In the genomic region with DNA sequence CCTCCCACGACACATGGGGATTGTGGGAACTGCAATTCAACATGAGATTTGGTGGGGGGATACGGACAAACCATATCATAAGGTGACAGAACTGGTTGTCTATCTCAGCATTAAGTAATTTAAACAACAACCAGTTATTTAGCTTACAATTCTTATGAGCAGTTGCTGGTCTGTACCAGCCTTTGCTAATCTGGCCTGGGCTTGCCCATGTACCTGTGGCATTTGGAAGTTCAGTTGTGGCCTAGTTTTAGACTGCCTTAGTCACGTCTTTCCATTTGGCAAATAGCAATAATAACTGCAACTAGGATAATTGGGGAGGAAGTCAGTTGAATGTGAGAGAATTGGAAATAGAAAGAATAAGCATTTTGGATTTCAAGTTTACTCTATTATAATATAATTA, we compare ENCODE assay signal across 26 cellular contexts.
"Had no signal": no experiment of that assay in that cellular context is flagged by ENCODE, and none has a peak within 500 bp of the region (broad histone marks: within the 10 kb centered on the region; RNA-seq: fewer than 3 reads in every experiment).

No MANE protein-coding gene starts in this region.

- H3K4me1 ChIP-seq: left ventricle myocardium inferior, pancreas, prostate gland, stomach, tibial artery, upper lobe of right lung had no signal

- H3K27me3 ChIP-seq: pancreas, stomach, tibial artery, upper lobe of right lung had no signal

- H3K9me3 ChIP-seq: left ventricle myocardium inferior, pancreas, prostate gland, stomach, thoracic aorta, tibial artery, upper lobe of right lung had no signal

- FAIRE-seq: islet of Langerhans, pancreas, urothelium cell line had no signal

- H3K27ac ChIP-seq: left ventricle myocardium inferior, pancreas, prostate gland, stomach, thoracic aorta, tibial artery, upper lobe of right lung had no signal

- H3K4me3 ChIP-seq: left ventricle myocardium inferior, lung, pancreas, prostate gland, skin epidermis, stomach, thoracic aorta, tibial artery, upper lobe of right lung had no signal

- DNase-seq: hypothalamus; immature natural killer cell; left ventricle myocardium inferior; naive thymus-derived CD8-positive, alpha-beta T cell; nucleus accumbens; pancreas; posterior cingulate gyrus; retina; right cardiac atrium; stimulated activated CD4-positive, alpha-beta T cell treated with anti-CD3 and anti-CD28 coated beads, Interleukin-12 subunit alpha, Interleukin-12 subunit beta, amount 100 ng/mL, for 4 hours; stimulated activated CD4-positive, alpha-beta T cell treated with anti-CD3 and anti-CD28 coated beads, Interleukin-15, amount 100 ng/mL, for 24 hours; stimulated activated CD4-positive, alpha-beta T cell treated with anti-CD3 and anti-CD28 coated beads, Interleukin-2, amount 100 ng/mL, for 24 hours; stimulated activated CD4-positive, alpha-beta T cell treated with anti-CD3 and anti-CD28 coated beads, Interleukin-4, amount 100 ng/mL, for 1 hour; stimulated activated naive B cell treated with anti-CD40 and anti-IgM and Interleukin-4, amounts not matched to agents 10 μg/mL and 1 μg/mL and 100 μg/mL, for 72 hours; stimulated activated naive CD8-positive, alpha-beta T cell treated with anti-CD3 and anti-CD28 coated beads, Interleukin-15, Interleukin-2, amounts not matched to agents 100 U/mL and 50 U/mL, for 24 hours; stomach; tibial artery; trophoblast cell; upper lobe of right lung had no signal

- H3K36me3 ChIP-seq: left ventricle myocardium inferior, pancreas, prostate gland, stomach, thoracic aorta, tibial artery, upper lobe of right lung had no signal

- ATAC-seq: naive thymus-derived CD8-positive, alpha-beta T cell; pancreas; right cardiac atrium; sciatic nerve; stimulated activated naive B cell treated with anti-CD40 and anti-IgM and Interleukin-4, amounts not matched to agents 10 μg/mL and 1 μg/mL and 100 μg/mL, for 72 hours; stimulated activated naive CD8-positive, alpha-beta T cell treated with anti-CD3 and anti-CD28 coated beads, Interleukin-15, Interleukin-2, amounts not matched to agents 100 U/mL and 50 U/mL, for 24 hours; upper lobe of right lung had no signal
